In the genomic region with DNA sequence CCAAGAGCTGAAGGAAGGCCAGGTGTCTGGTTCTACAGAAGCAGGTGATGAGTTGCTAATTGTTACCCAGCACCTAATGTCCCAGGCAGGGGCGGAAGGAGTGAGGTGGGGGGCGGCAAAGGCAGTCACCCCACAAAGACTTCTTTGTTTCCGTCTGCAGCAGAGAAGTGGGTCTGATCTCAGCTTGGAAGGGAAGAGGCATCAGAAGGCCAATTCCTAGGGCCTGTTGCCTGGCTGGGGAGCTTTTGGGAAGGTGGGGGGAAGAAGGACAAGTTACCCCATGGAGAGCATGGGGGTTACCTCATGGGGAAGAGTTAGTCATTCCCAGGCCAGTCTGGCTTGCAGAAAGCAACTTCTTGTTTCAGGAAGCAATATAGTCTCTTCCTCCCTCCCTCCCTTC, we compare ENCODE assay signal across 23 cellular contexts. TPM values are rescaled to one million over a fixed set of nuclear protein-coding genes. Genes with fewer than 3 reads are reported as not detected.
"Had no signal": no experiment of that assay in that cellular context is flagged by ENCODE, and none has a peak within 500 bp of the region (broad histone marks: within the 10 kb centered on the region; RNA-seq: fewer than 3 reads in every experiment).

No MANE protein-coding gene starts in this region.

- DNase-seq: activated CD4-positive, alpha-beta T cell treated with anti-CD3 and anti-CD28 coated beads, Interleukin-2, amount 50 U/mL, for 4 hours; activated gamma-delta T cell; activated T-cell treated with anti-CD3 and anti-CD28 coated beads, Interleukin-2, amount 50 U/mL, for 72 hours; endodermal cell; foreskin fibroblast; mammary epithelial cell; mucosa of descending colon; naive B cell; spleen; stimulated activated CD4-positive, alpha-beta T cell treated with anti-CD3 and anti-CD28 coated beads, Interleukin-4, amount 100 ng/mL, for 4 hours; SW 1271; upper lobe of right lung had no signal

- ATAC-seq: activated T-cell treated with anti-CD3 and anti-CD28 coated beads, Interleukin-2, amount 50 U/mL, for 72 hours; stimulated activated memory B cell treated with anti-CD40 and anti-IgM and Interleukin-4, amounts not matched to agents 10 μg/mL and 1 μg/mL and 100 μg/mL, for 72 hours had no signal

- H3K4me1 Mint-ChIP-seq: activated naive CD4-positive, alpha-beta T cell treated with anti-CD3 and anti-CD28 coated beads, Interleukin-2, amount 50 U/mL, for 24 hours; endodermal cell; naive B cell; neural crest cell; stimulated activated memory B cell treated with anti-CD40 and anti-IgM and Interleukin-4, amounts not matched to agents 10 μg/mL and 1 μg/mL and 100 μg/mL, for 72 hours had no signal

- H3K36me3 ChIP-seq: spleen, upper lobe of right lung had no signal

- H3K4me3 Mint-ChIP-seq: activated naive CD4-positive, alpha-beta T cell treated with anti-CD3 and anti-CD28 coated beads, Interleukin-2, amount 50 U/mL, for 24 hours; activated T-cell treated with anti-CD3 and anti-CD28 coated beads, Interleukin-2, amount 50 U/mL, for 72 hours; endodermal cell; naive B cell; neural crest cell; stimulated activated memory B cell treated with anti-CD40 and anti-IgM and Interleukin-4, amounts not matched to agents 10 μg/mL and 1 μg/mL and 100 μg/mL, for 72 hours had no signal

- H3K4me3 ChIP-seq: hepatocyte, mucosa of descending colon, spleen, upper lobe of right lung had no signal

- H3K79me2 ChIP-seq: hepatocyte, parathyroid adenoma had no signal

- H3K9me3 Mint-ChIP-seq: activated naive CD4-positive, alpha-beta T cell treated with anti-CD3 and anti-CD28 coated beads, Interleukin-2, amount 50 U/mL, for 24 hours; activated T-cell treated with anti-CD3 and anti-CD28 coated beads, Interleukin-2, amount 50 U/mL, for 72 hours; endodermal cell; neural crest cell; stimulated activated memory B cell treated with anti-CD40 and anti-IgM and Interleukin-4, amounts not matched to agents 10 μg/mL and 1 μg/mL and 100 μg/mL, for 72 hours had no signal

- H3K9me3 ChIP-seq: mucosa of descending colon, spleen, upper lobe of right lung had no signal

- H3K27ac ChIP-seq: epithelial cell of prostate, hepatocyte, parathyroid adenoma, upper lobe of right lung had no signal

- H3K4me2 ChIP-seq: hepatocyte had no signal

- H3K27ac Mint-ChIP-seq: activated naive CD4-positive, alpha-beta T cell treated with anti-CD3 and anti-CD28 coated beads, Interleukin-2, amount 50 U/mL, for 24 hours; activated T-cell treated with anti-CD3 and anti-CD28 coated beads, Interleukin-2, amount 50 U/mL, for 72 hours; endodermal cell; naive B cell; stimulated activated memory B cell treated with anti-CD40 and anti-IgM and Interleukin-4, amounts not matched to agents 10 μg/mL and 1 μg/mL and 100 μg/mL, for 72 hours had no signal

- H3K9ac ChIP-seq: parathyroid adenoma had no signal

- H3K4me1 ChIP-seq: parathyroid adenoma, spleen, upper lobe of right lung had no signal

- H3K36me3 Mint-ChIP-seq: activated naive CD4-positive, alpha-beta T cell treated with anti-CD3 and anti-CD28 coated beads, Interleukin-2, amount 50 U/mL, for 24 hours; naive B cell; stimulated activated memory B cell treated with anti-CD40 and anti-IgM and Interleukin-4, amounts not matched to agents 10 μg/mL and 1 μg/mL and 100 μg/mL, for 72 hours had no signal

- H2AFZ ChIP-seq: hepatocyte, parathyroid adenoma had no signal

RNA-seq across cellular contexts. Expression of a gene that starts 10.9 kb away (rescaled TPM):
- total RNA-seq: activated CD8-positive, alpha-beta memory T cell treated with anti-CD3 and anti-CD28 coated beads for 36 hours; activated T-cell treated with anti-CD3 and anti-CD28 coated beads, Interleukin-2, amount 50 U/mL, for 72 hours; bronchial epithelial cell; chondrocyte; dermis microvascular lymphatic vessel endothelial cell; hepatocyte; mammary epithelial cell; T-helper 2 cell treated with Interferon-gamma antibody and Interleukin-4, amounts not matched to agents 100 ng/mL and 5 ng/mL, for 36 hours had no signal
